8 cellular contexts compared by ENCODE assay signal in the genomic region with DNA sequence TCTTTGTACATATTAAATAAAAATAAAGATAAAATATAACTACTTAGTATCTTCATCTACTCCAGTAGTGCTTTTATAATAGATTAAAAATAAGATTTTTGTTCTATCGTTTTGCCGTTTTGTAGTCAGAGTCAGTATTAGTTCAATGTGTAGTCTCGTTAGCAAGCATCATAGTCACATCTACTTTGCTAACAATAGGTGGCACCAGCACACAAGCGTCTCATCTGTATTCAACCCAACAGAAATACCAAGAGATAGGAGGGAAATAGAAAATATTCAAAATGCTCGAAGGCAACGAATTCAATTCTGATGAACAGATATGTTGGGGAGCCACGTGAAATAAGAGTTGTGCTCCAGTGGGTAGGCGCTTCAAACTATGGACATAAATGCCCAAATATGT. TPM values are rescaled to one million over a fixed set of nuclear protein-coding genes. Genes with fewer than 3 reads are reported as not detected.
DNase-seq lines count a peak whose midpoint lies in the region; ATAC-seq and TF ChIP-seq lines count a peak whose summit lies in the region.

No MANE protein-coding gene starts in this region.

- no peaks in the 10 kb centered on the region for H3K27me3 ChIP-seq in stomach

- no peaks in the 10 kb centered on the region for H3K9me3 ChIP-seq in mucosa of descending colon
- H3K9me3 ChIP-seq in stomach = no peaks in the 10 kb centered on the region

- H3K9me3 Mint-ChIP-seq in brain = peaks cover 0 to 11% (median 3%) of the 10 kb centered on the region in 5 experiments

- ATAC-seq in GM18502 (IDR thresholded peaks at IDR 0.05; ENCODE audit: poor library complexity, unreplicated experiment) (peak; percentile 68), mucosa of descending colon (peak; percentile 80), HG02938 (IDR thresholded peaks at IDR 0.05; ENCODE audit: unreplicated experiment) (no peak)

- peak; percentile 31 to 33 for TF ChIP-seq CTCF in brain (conservative IDR thresholded peaks at IDR 0.05)
- peak; percentile 17 for TF ChIP-seq CTCF in mucosa of descending colon (IDR thresholded peaks at IDR 0.05)
- peak in 2 of 7 experiments; percentile 21 to 34 for TF ChIP-seq CTCF in stomach (IDR thresholded peaks at IDR 0.05)

- H3K4me3 ChIP-seq in mucosa of descending colon = no peak overlapping the region
- H3K4me3 ChIP-seq in stomach = no peak overlapping the region

- no peaks in the 10 kb centered on the region for H3K36me3 Mint-ChIP-seq in brain

- WGBS in stomach, 5 donors = 35 to 42% (median 40%) methylated on average over 8 of the region's 8 CpGs

- H3K4me3 Mint-ChIP-seq in brain = no peak overlapping the region

- TF ChIP-seq EP300 in stomach (IDR thresholded peaks at IDR 0.05) = no peak

- H3K4me1 Mint-ChIP-seq in brain = no peaks in the 10 kb centered on the region

- no peak overlapping the region for H3K27ac ChIP-seq in stomach

- H3K36me3 ChIP-seq in mucosa of descending colon (ENCODE audit: low read depth) (no peaks in the 10 kb centered on the region), stomach (no peaks in the 10 kb centered on the region)

- H3K27me3 Mint-ChIP-seq in brain = no peaks in the 10 kb centered on the region

- DNase-seq in Ammon's horn (ENCODE audit: low spot score) (peak; percentile 40), NCI-H345 (lab: John Stamatoyannopoulos, UW) (peak; percentile 53), mucosa of descending colon (peak in 1 of 3 donors; percentile 41), activated gamma-delta T cell (lab: John Stamatoyannopoulos, UW) (no peak), stomach (no peak)

- H3K27ac Mint-ChIP-seq in brain = no peak overlapping the region

- H3K4me1 ChIP-seq in mucosa of descending colon (ENCODE audit: low read depth) = no peaks in the 10 kb centered on the region
- H3K4me1 ChIP-seq in stomach = no peaks in the 10 kb centered on the region

- intact Hi-C loops in mucosa of descending colon (cut with DNase I, micrococcal nuclease) (no loop called here), stomach (cut with DNase I; ENCODE audit: low total_unique reads) (no loop called here)

- TF ChIP-seq POLR2A in stomach (IDR thresholded peaks at IDR 0.05) = no peak

RNA-seq across cellular contexts. Expression of gene MICU2, which starts 21.4 kb away (rescaled TPM):
- polyA plus RNA-seq in brain (ENCODE audit: insufficient read depth, low read depth, low replicate concordance) = 14.5 TPM
- 10 to 100 TPM; 34.4 to 47.5 (median 47.2) TPM for total RNA-seq in mucosa of descending colon
- 100 to 1,000 TPM in 2 of 5 donors, 10 to 100 TPM in 3; 20.9 to 110 (median 62.1) TPM for total RNA-seq in stomach
- 10 to 100 TPM; 28.3 to 46.4 (median 30.1) TPM for polyA plus RNA-seq in stomach

RNA-seq across cellular contexts. Expression of gene FGF9, which starts 45.5 kb away (rescaled TPM):
- polyA plus RNA-seq in brain (ENCODE audit: insufficient read depth, low read depth, low replicate concordance) (2.0 TPM), stomach (under 1 TPM; 0.20 to 0.61 (median 0.25) TPM)
- total RNA-seq in mucosa of descending colon (1 to 10 TPM; 1.2 to 2.6 (median 2.3) TPM), stomach (1 to 10 TPM in 1 of 5 donors, under 1 TPM in 2, not detected in 2; 0.14 to 2.2 (median 0.29) TPM)

Comparison
In these comparisons a context has a peak if more than half of its experiments do, and no peak if none do; other contexts are left out.
1. DNase-seq: peak in Ammon's horn (single experiment) and NCI-H345 (single experiment); none in activated gamma-delta T cell (single experiment) and stomach (single experiment).